ENCODE assay signal across 9 cellular contexts in the genomic region with DNA sequence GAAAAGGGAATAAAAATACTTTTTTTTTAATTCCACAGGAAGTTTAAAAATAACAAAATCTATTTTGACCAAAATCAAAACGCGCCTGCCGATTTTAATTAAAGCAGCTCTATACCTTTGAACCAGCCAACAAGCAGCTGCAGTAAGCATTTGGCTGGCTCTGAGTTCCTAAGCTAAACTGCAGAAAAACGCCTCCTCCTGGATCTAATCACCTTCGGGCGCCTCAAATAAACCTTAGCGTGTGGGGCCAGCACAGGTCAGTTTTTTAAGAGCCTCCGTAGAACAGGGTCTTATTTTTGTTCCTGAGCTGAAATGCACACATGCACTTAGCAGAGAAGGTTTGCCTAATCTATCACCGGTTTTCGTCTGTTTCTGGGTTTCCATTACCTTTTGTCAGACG.
DNase-seq lines count a peak whose midpoint lies in the region; FAIRE-seq and TF ChIP-seq lines count a peak whose summit lies in the region.
"Had no signal": no experiment of that assay in that cellular context is flagged by ENCODE, and none has a peak within 500 bp of the region (broad histone marks: within the 10 kb centered on the region; RNA-seq: fewer than 3 reads in every experiment).

No MANE protein-coding gene starts in this region.

- TF ChIP-seq CTCF in H9 (conservative IDR thresholded peaks at IDR 0.05) (no peak), mesothelial cell of epicardium (IDR thresholded peaks at IDR 0.05; ENCODE audit: unreplicated experiment) (no peak)

- peaks cover 18% of the 10 kb centered on the region for H3K27me3 Mint-ChIP-seq in H9 (ENCODE audit: low read depth)
- peaks cover 72% of the 10 kb centered on the region for H3K27me3 Mint-ChIP-seq in activated T-helper 2 cell treated with anti-CD3 and anti-CD28 coated beads, Interferon-gamma antibody, Interleukin-2, Interleukin-4, amounts not matched to agents 10 μg/mL and 5 μg/mL and 100 μg/mL, durations not matched to agents 14 hours and 24 hours and 36 hours (ENCODE audit: low read depth)
- H3K27me3 Mint-ChIP-seq in mesothelial cell of epicardium (ENCODE audit: low read depth): peaks cover 30% of the 10 kb centered on the region

- peaks cover 12 to 18% of the 10 kb centered on the region in 2 experiments for H3K4me1 Mint-ChIP-seq in H9
- peaks cover 15% of the 10 kb centered on the region for H3K4me1 Mint-ChIP-seq in activated T-helper 2 cell treated with anti-CD3 and anti-CD28 coated beads, Interferon-gamma antibody, Interleukin-2, Interleukin-4, amounts not matched to agents 10 μg/mL and 5 μg/mL and 100 μg/mL, durations not matched to agents 14 hours and 24 hours and 36 hours (ENCODE audit: low read depth)
- peaks cover 23% of the 10 kb centered on the region for H3K4me1 Mint-ChIP-seq in mesothelial cell of epicardium

- H4K8ac ChIP-seq in H9 (replicated peaks; ENCODE audit: insufficient read length, low read depth, low read length): no peak overlapping the region

- no CpG with 5 or more reads among the region's 11 CpGs for WGBS in H9 (ENCODE audit: extremely low coverage, insufficient read length, low lambda C conversion rate)

- no peak overlapping the region for H4K91ac ChIP-seq in H9 (ENCODE audit: insufficient read length, low read depth, low read length)

- H2AK5ac ChIP-seq in H9 (ENCODE audit: insufficient read length, low read length): no peak overlapping the region

- no peaks in the 10 kb centered on the region for H3K36me3 ChIP-seq in BLaER1 treated with 17β-estradiol and CSF1 and Interleukin-3, amounts not matched to agents 10 nM and 100 nM
- H3K36me3 ChIP-seq: colonic mucosa had no signal

- H2BK12ac ChIP-seq in H9 (ENCODE audit: insufficient read length, low read depth, low read length): no peak overlapping the region

- no peak overlapping the region for H2BK120ac ChIP-seq in H9 (ENCODE audit: low read depth, low read length, poor library complexity, severe bottlenecking)

- no peak overlapping the region for H3K23ac ChIP-seq in H9 (ENCODE audit: insufficient read length, low read depth, low read length)

- H3T11ph ChIP-seq in H9 (ENCODE audit: low read length): no peak overlapping the region

- no peak overlapping the region for H3K4ac ChIP-seq in H9 (ENCODE audit: low read depth, low read length)

- DNase-seq in H9 (no peak), mesothelial cell of epicardium (ENCODE audit: low spot score in 2 of 2, unreplicated experiment in 2 of 2) (no peak), DMS79 (lab: John Stamatoyannopoulos, UW) (no peak), frontal cortex (ENCODE audit: low spot score in 2 of 2) (no peak), amygdala (lab: John Stamatoyannopoulos, UW) (no peak), HEK293T (ENCODE audit: extremely low spot score) (no peak)
- no peak for DNase-seq in activated T-helper 2 cell treated with anti-CD3 and anti-CD28 coated beads, Interferon-gamma antibody, Interleukin-2, Interleukin-4, amounts not matched to agents 10 μg/mL and 5 μg/mL and 100 μg/mL, durations not matched to agents 14 hours and 24 hours and 36 hours (ENCODE audit: low spot score)
- DNase-seq: colonic mucosa had no signal

- H3K4me1 ChIP-seq in BLaER1 treated with 17β-estradiol and CSF1 and Interleukin-3, amounts not matched to agents 10 nM and 100 nM: peaks cover 0 to 15% (median 8%) of the 10 kb centered on the region in 10 experiments; a peak in 11 of 20 replicates
- H3K4me1 ChIP-seq in H9 (ENCODE audit: insufficient read depth, low read length): no peaks in the 10 kb centered on the region
- H3K4me1 ChIP-seq: colonic mucosa had no signal

- no peak overlapping the region for H2BK20ac ChIP-seq in H9 (ENCODE audit: low read depth, low read length, poor library complexity, severe bottlenecking)

- no peaks in the 10 kb centered on the region for H3K9me3 ChIP-seq in BLaER1 treated with 17β-estradiol and CSF1 and Interleukin-3, amounts not matched to agents 10 nM and 100 nM (replicated peaks in 1 of 11)
- H3K9me3 ChIP-seq in H9 (ENCODE audit: control insufficient read depth, low read depth, low read length): no peaks in the 10 kb centered on the region
- H3K9me3 ChIP-seq: colonic mucosa had no signal

- no peak overlapping the region for H3K4me3 ChIP-seq in BLaER1 treated with 17β-estradiol and CSF1 and Interleukin-3, amounts not matched to agents 10 nM and 100 nM

- H3K18ac ChIP-seq in H9 (ENCODE audit: insufficient read length, low read depth, low read length): no peak overlapping the region

- H3K9me3 Mint-ChIP-seq in H9 (no peaks in the 10 kb centered on the region), mesothelial cell of epicardium (no peaks in the 10 kb centered on the region)
- H3K9me3 Mint-ChIP-seq in activated T-helper 2 cell treated with anti-CD3 and anti-CD28 coated beads, Interferon-gamma antibody, Interleukin-2, Interleukin-4, amounts not matched to agents 10 μg/mL and 5 μg/mL and 100 μg/mL, durations not matched to agents 14 hours and 24 hours and 36 hours: no peaks in the 10 kb centered on the region

- intact Hi-C loops in activated T-helper 2 cell treated with anti-CD3 and anti-CD28 coated beads, Interferon-gamma antibody, Interleukin-2, Interleukin-4, amounts not matched to agents 10 μg/mL and 5 μg/mL and 100 μg/mL, durations not matched to agents 14 hours and 24 hours and 36 hours (cut with micrococcal nuclease): loop anchor here (2.0 to 10.0 kb wide), 9 partner anchors 151 to 1021 kb away; a partner anchor contains a TSS

- H2BK5ac ChIP-seq in H9 (ENCODE audit: insufficient read length, low read length): no peak overlapping the region

- H3K4me3 Mint-ChIP-seq in H9 (peak overlapping the region; percentile 56 to 82; a peak in 4 of 5 replicates), mesothelial cell of epicardium (peak overlapping the region; percentile 72)
- H3K4me3 Mint-ChIP-seq in activated T-helper 2 cell treated with anti-CD3 and anti-CD28 coated beads, Interferon-gamma antibody, Interleukin-2, Interleukin-4, amounts not matched to agents 10 μg/mL and 5 μg/mL and 100 μg/mL, durations not matched to agents 14 hours and 24 hours and 36 hours (ENCODE audit: low read depth): peak overlapping the region; percentile 90

- POLR2A ChIA-PET in HEK293T (lab: Yijun Ruan, JAX): interaction anchor here (0.6 to 1.1 kb wide), 2 partner anchors 328 to 492 kb away, joined by 3 read pairs; no protein-coding TSS in a partner anchor

- H2AFZ ChIP-seq in H9 (ENCODE audit: low read length): no peak overlapping the region

- CTCF ChIA-PET in HEK293T (lab: Yijun Ruan, JAX): interaction anchor here (0.5 to 2.2 kb wide), 11 partner anchors 9 to 1313 kb away, joined by 3 to 12 read pairs (median 7); no protein-coding TSS in a partner anchor

- H3K23me2 ChIP-seq in H9 (ENCODE audit: insufficient read length, low read depth, low read length, poor library complexity, severe bottlenecking): peaks cover 3% of the 10 kb centered on the region

- H3K27ac Mint-ChIP-seq in H9: no peak overlapping the region
- no peak overlapping the region for H3K27ac Mint-ChIP-seq in activated T-helper 2 cell treated with anti-CD3 and anti-CD28 coated beads, Interferon-gamma antibody, Interleukin-2, Interleukin-4, amounts not matched to agents 10 μg/mL and 5 μg/mL and 100 μg/mL, durations not matched to agents 14 hours and 24 hours and 36 hours
- no peak overlapping the region for H3K27ac Mint-ChIP-seq in mesothelial cell of epicardium

- no peak overlapping the region for H2BK15ac ChIP-seq in H9 (ENCODE audit: low read depth, low read length)

- no peaks in the 10 kb centered on the region for H3K79me1 ChIP-seq in H9 (ENCODE audit: insufficient read depth, low read depth, low read length, poor library complexity, severe bottlenecking)

- H3K4me2 ChIP-seq in BLaER1 treated with 17β-estradiol and CSF1 and Interleukin-3, amounts not matched to agents 10 nM and 100 nM: peak overlapping the region in 9 of 11 experiments; percentile 57 to 97 (median 84); a peak in 13 of 22 replicates
- peak overlapping the region; percentile 73 for H3K4me2 ChIP-seq in H9 (ENCODE audit: insufficient read depth, insufficient read length, low read length)

- H4K5ac ChIP-seq in H9 (ENCODE audit: insufficient read length, low read depth, low read length): no peak overlapping the region

- no peaks in the 10 kb centered on the region for H4K20me1 ChIP-seq in BLaER1 treated with 17β-estradiol and CSF1 and Interleukin-3, amounts not matched to agents 10 nM and 100 nM
- H4K20me1 ChIP-seq in H9 (ENCODE audit: control insufficient read depth, insufficient read depth, insufficient read length): no peaks in the 10 kb centered on the region

- no peak overlapping the region for H3K9ac ChIP-seq in BLaER1 treated with 17β-estradiol and CSF1 and Interleukin-3, amounts not matched to agents 10 nM and 100 nM
- no peak overlapping the region for H3K9ac ChIP-seq in H9 (ENCODE audit: extremely low read depth, insufficient read length, low read length)

- H3K14ac ChIP-seq in H9 (ENCODE audit: insufficient read depth, low read length): no peak overlapping the region

- H3K27me3 ChIP-seq in BLaER1 treated with 17β-estradiol and CSF1 and Interleukin-3, amounts not matched to agents 10 nM and 100 nM: peaks cover 14 to 18% (median 16%) of the 10 kb centered on the region in 11 experiments
- no peaks in the 10 kb centered on the region for H3K27me3 ChIP-seq in H9 (ENCODE audit: insufficient read depth, low read length)

- H3K56ac ChIP-seq in H9 (ENCODE audit: insufficient read length, low read depth, low read length): no peak overlapping the region

- H3K79me2 ChIP-seq in H9 (ENCODE audit: insufficient read depth, low read length): no peaks in the 10 kb centered on the region

- no peak for FAIRE-seq in frontal cortex (lab: Jason Lieb, UNC)

- no peak overlapping the region for H3K27ac ChIP-seq in BLaER1 treated with 17β-estradiol and CSF1 and Interleukin-3, amounts not matched to agents 10 nM and 100 nM
- H3K27ac ChIP-seq in H9 (ENCODE audit: insufficient read length, low read depth, low read length): no peak overlapping the region
- H3K27ac ChIP-seq: colonic mucosa had no signal

- H3K36me3 Mint-ChIP-seq in H9 (ENCODE audit: insufficient read depth in 1 of 3, low read depth in 3 of 3): no peaks in the 10 kb centered on the region
- no peaks in the 10 kb centered on the region for H3K36me3 Mint-ChIP-seq in activated T-helper 2 cell treated with anti-CD3 and anti-CD28 coated beads, Interferon-gamma antibody, Interleukin-2, Interleukin-4, amounts not matched to agents 10 μg/mL and 5 μg/mL and 100 μg/mL, durations not matched to agents 14 hours and 24 hours and 36 hours (ENCODE audit: low read depth)
- H3K36me3 Mint-ChIP-seq in mesothelial cell of epicardium: no peaks in the 10 kb centered on the region

TF ChIP-seq in HEK293T, 16 proteins besides CTCF, POLR2A, EP300 and RAD21 (continues in another document):
- TF ChIP-seq FOXK2 (IDR thresholded peaks at IDR 0.05): no peak
- TF ChIP-seq ARNT (IDR thresholded peaks at IDR 0.05): no peak
- no peak for TF ChIP-seq ZNF384 (IDR thresholded peaks at IDR 0.05)
